In the genomic region with DNA sequence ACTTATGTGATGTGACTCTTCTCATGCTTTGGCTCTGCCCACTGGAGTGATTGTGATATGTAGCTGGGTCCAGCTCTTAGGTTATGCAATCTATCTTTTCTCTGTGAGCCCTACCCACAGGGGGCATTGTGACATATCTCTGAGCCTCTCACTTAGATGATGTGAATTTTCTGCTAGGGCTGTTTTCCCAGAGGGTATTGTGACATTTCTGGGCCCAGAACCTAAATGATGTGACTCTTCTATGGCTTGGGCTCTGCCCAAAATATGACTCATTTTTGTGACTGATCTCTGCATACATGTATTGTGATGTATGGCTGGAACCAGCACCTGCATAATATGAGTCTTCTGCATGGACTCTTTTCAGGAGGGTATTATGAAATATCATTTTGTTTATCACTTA, we compare ENCODE assay signal across 13 cellular contexts. TPM values are rescaled to one million over a fixed set of nuclear protein-coding genes. Genes with fewer than 3 reads are reported as not detected.
A peak's percentile ranks its signal among the peaks of the same experiment; 100 is the strongest.
DNase-seq lines count a peak whose midpoint lies in the region; ATAC-seq and TF ChIP-seq lines count a peak whose summit lies in the region.
"Had no signal": no experiment of that assay in that cellular context is flagged by ENCODE, and none has a peak within 500 bp of the region (broad histone marks: within the 10 kb centered on the region; RNA-seq: fewer than 3 reads in every experiment).

No MANE protein-coding gene starts in this region.

- no peak overlapping the region for H3K4me3 Mint-ChIP-seq in activated T-helper 17 cell treated with anti-CD3 and anti-CD28 coated beads, Interleukin-2, amount 50 U/mL, for 72 hours
- H3K4me3 Mint-ChIP-seq: naive thymus-derived CD8-positive, alpha-beta T cell had no signal

- H3K9me3 Mint-ChIP-seq in activated T-helper 17 cell treated with anti-CD3 and anti-CD28 coated beads, Interleukin-2, amount 50 U/mL, for 72 hours = no peaks in the 10 kb centered on the region

- H3K36me3 Mint-ChIP-seq in activated T-helper 17 cell treated with anti-CD3 and anti-CD28 coated beads, Interleukin-2, amount 50 U/mL, for 72 hours (ENCODE audit: low read depth) = peaks cover 44% of the 10 kb centered on the region

- ATAC-seq in activated T-helper 17 cell treated with anti-CD3 and anti-CD28 coated beads, Interleukin-2, amount 50 U/mL, for 72 hours (replicated peaks) = peak; percentile 52
- ATAC-seq in GM21528 (IDR thresholded peaks at IDR 0.05; ENCODE audit: low FRiP score, unreplicated experiment) = no peak
- ATAC-seq: naive thymus-derived CD8-positive, alpha-beta T cell had no signal

- no peaks in the 10 kb centered on the region for H3K27me3 Mint-ChIP-seq in activated T-helper 17 cell treated with anti-CD3 and anti-CD28 coated beads, Interleukin-2, amount 50 U/mL, for 72 hours
- H3K27me3 Mint-ChIP-seq: naive thymus-derived CD8-positive, alpha-beta T cell had no signal

- DNase-seq in A172 (ENCODE audit: low spot score) (peak; percentile 22), GM04504 (ENCODE audit: low read depth) (peak; percentile 38), foreskin fibroblast (peak; percentile 64 to 69), mucosa of gallbladder (ENCODE audit: low spot score) (no peak), NOMO-1 treated with dmso at 0.1 percent for 144 hours (lab: John Stamatoyannopoulos, UW; ENCODE audit: unreplicated experiment) (no peak)
- DNase-seq in stimulated activated naive CD4-positive, alpha-beta T cell treated with Interleukin-2 at 50 U/mL for 16 hours (lab: John Stamatoyannopoulos, UW) = no peak
- DNase-seq: DND-41; naive thymus-derived CD8-positive, alpha-beta T cell; NCI-H1694; Right ventricle myocardium superior had no signal

- H3K27ac Mint-ChIP-seq in activated T-helper 17 cell treated with anti-CD3 and anti-CD28 coated beads, Interleukin-2, amount 50 U/mL, for 72 hours = peak overlapping the region; percentile 24

- no peak overlapping the region for H3K4me3 ChIP-seq in foreskin fibroblast (ENCODE audit: low read depth in 1 of 2, low read length in 2 of 2)
- H3K4me3 ChIP-seq: adrenal gland had no signal

- no peaks in the 10 kb centered on the region for H3K4me1 Mint-ChIP-seq in activated T-helper 17 cell treated with anti-CD3 and anti-CD28 coated beads, Interleukin-2, amount 50 U/mL, for 72 hours

- no peak for TF ChIP-seq CTCF in foreskin fibroblast (IDR thresholded peaks at IDR 0.05; ENCODE audit: low read depth, low read length)

RNA-seq across cellular contexts. Expression of gene ZNF254, which starts 12.3 kb away (rescaled TPM):
- 16.6 and 18.2 TPM in 2 replicates for total RNA-seq in A172 (2014; rRNA removed; shearing (Covaris generic))
- 10 to 100 TPM in 1 of 2 donors, 1 to 10 TPM in 1; 9.6 to 10.2 TPM for total RNA-seq in activated T-helper 17 cell treated with anti-CD3 and anti-CD28 coated beads, Interleukin-2, amount 50 U/mL, for 72 hours
- 20.2 TPM for total RNA-seq in mucosa of gallbladder

Comparison
In these comparisons a context has a peak if more than half of its experiments do, and no peak if none do; other contexts are left out.
1. DNase-seq: peak in A172 (single experiment), GM04504 (single experiment) and foreskin fibroblast (2 of 2); none in mucosa of gallbladder (single experiment), stimulated activated naive CD4-positive, alpha-beta T cell treated with Interleukin-2 at 50 U/mL for 16 hours (single experiment) and NOMO-1 treated with dmso at 0.1 percent for 144 hours (single experiment).